ENCODE assay signal across 29 cellular contexts in genomic region chr12:118317729-118318128, GRCh38.
"Had no signal": no experiment of that assay in that cellular context is flagged by ENCODE, and none has a peak within 500 bp of the region (broad histone marks: within the 10 kb centered on the region; RNA-seq: fewer than 3 reads in every experiment).

No MANE protein-coding gene starts in this region.

- H3K4me3 Mint-ChIP-seq: stimulated activated effector memory CD8-positive, alpha-beta T cell treated with anti-CD3 and anti-CD28 coated beads, Interleukin-12 subunit alpha, Interleukin-12 subunit beta, amount 100 ng/mL, for 72 hours; stimulated activated memory B cell treated with anti-CD40 and anti-IgM and Interleukin-4, amounts not matched to agents 10 μg/mL and 1 μg/mL and 100 μg/mL, for 72 hours; stimulated activated naive B cell treated with anti-CD40 and anti-IgM and Interleukin-4, amounts not matched to agents 10 μg/mL and 1 μg/mL and 100 μg/mL, for 72 hours; stimulated activated naive CD8-positive, alpha-beta T cell treated with anti-CD3 and anti-CD28 coated beads, Interleukin-15, amount 100 ng/mL, for 72 hours; stimulated activated naive CD8-positive, alpha-beta T cell treated with anti-CD3 and anti-CD28 coated beads, Interleukin-15, Interleukin-2, amounts not matched to agents 100 ng/mL and 50 ng/mL, for 24 hours; type B pancreatic cell had no signal

- H3K27ac ChIP-seq: stomach, suprapubic skin, testis, thoracic aorta, thyroid gland, tibial artery, tibial nerve, transverse colon, upper lobe of left lung, upper lobe of right lung, uterus, vagina had no signal

- ATAC-seq: stimulated activated effector memory CD8-positive, alpha-beta T cell treated with anti-CD3 and anti-CD28 coated beads, Interleukin-12 subunit alpha, Interleukin-12 subunit beta, amount 100 ng/mL, for 72 hours; stimulated activated memory B cell treated with anti-CD40 and anti-IgM and Interleukin-4, amounts not matched to agents 10 μg/mL and 1 μg/mL and 100 μg/mL, for 72 hours; stimulated activated naive B cell treated with anti-CD40 and anti-IgM and Interleukin-4, amounts not matched to agents 10 μg/mL and 1 μg/mL and 100 μg/mL, for 72 hours; stimulated activated naive CD8-positive, alpha-beta T cell treated with anti-CD3 and anti-CD28 coated beads, Interleukin-15, amount 100 ng/mL, for 72 hours; stimulated activated naive CD8-positive, alpha-beta T cell treated with anti-CD3 and anti-CD28 coated beads, Interleukin-15, Interleukin-2, amounts not matched to agents 100 U/mL and 50 U/mL, for 24 hours; upper lobe of right lung had no signal

- H3K9me3 ChIP-seq: stomach, suprapubic skin, testis, thoracic aorta, thyroid gland, tibial artery, tibial nerve, transverse colon, upper lobe of left lung, upper lobe of right lung, uterus, vagina had no signal

- H3K4me3 ChIP-seq: stomach, suprapubic skin, testis, thoracic aorta, thyroid gland, tibial artery, tibial nerve, transverse colon, upper lobe of left lung, upper lobe of right lung, uterus, vagina had no signal

- H3K27ac Mint-ChIP-seq: stimulated activated effector memory CD8-positive, alpha-beta T cell treated with anti-CD3 and anti-CD28 coated beads, Interleukin-12 subunit alpha, Interleukin-12 subunit beta, amount 100 ng/mL, for 72 hours; stimulated activated memory B cell treated with anti-CD40 and anti-IgM and Interleukin-4, amounts not matched to agents 10 μg/mL and 1 μg/mL and 100 μg/mL, for 72 hours; stimulated activated naive B cell treated with anti-CD40 and anti-IgM and Interleukin-4, amounts not matched to agents 10 μg/mL and 1 μg/mL and 100 μg/mL, for 72 hours; stimulated activated naive CD8-positive, alpha-beta T cell treated with anti-CD3 and anti-CD28 coated beads, Interleukin-15, amount 100 ng/mL, for 72 hours; stimulated activated naive CD8-positive, alpha-beta T cell treated with anti-CD3 and anti-CD28 coated beads, Interleukin-15, Interleukin-2, amounts not matched to agents 100 ng/mL and 50 ng/mL, for 24 hours; type B pancreatic cell had no signal

- H3K27me3 Mint-ChIP-seq: stimulated activated memory B cell treated with anti-CD40 and anti-IgM and Interleukin-4, amounts not matched to agents 10 μg/mL and 1 μg/mL and 100 μg/mL, for 72 hours; stimulated activated naive B cell treated with anti-CD40 and anti-IgM and Interleukin-4, amounts not matched to agents 10 μg/mL and 1 μg/mL and 100 μg/mL, for 72 hours; stimulated activated naive CD8-positive, alpha-beta T cell treated with anti-CD3 and anti-CD28 coated beads, Interleukin-15, amount 100 ng/mL, for 72 hours; stimulated activated naive CD8-positive, alpha-beta T cell treated with anti-CD3 and anti-CD28 coated beads, Interleukin-15, Interleukin-2, amounts not matched to agents 100 ng/mL and 50 ng/mL, for 24 hours; type B pancreatic cell had no signal

- H3K36me3 ChIP-seq: stomach, suprapubic skin, thoracic aorta, thyroid gland, tibial artery, tibial nerve, transverse colon, upper lobe of left lung, upper lobe of right lung, uterus, vagina had no signal

- H3K27me3 ChIP-seq: stomach, suprapubic skin, testis, thyroid gland, tibial artery, tibial nerve, transverse colon, upper lobe of left lung, upper lobe of right lung, uterus, vagina had no signal

- DNase-seq: stimulated activated CD4-positive, alpha-beta T cell treated with anti-CD3 and anti-CD28 coated beads, Interleukin-2, amount 100 ng/mL, for 48 hours; stimulated activated CD4-positive, alpha-beta T cell treated with anti-CD3 and anti-CD28 coated beads, Interleukin-4, amount 100 ng/mL, for 1 hour; stimulated activated CD4-positive, alpha-beta T cell treated with anti-CD3 and anti-CD28 coated beads, Interleukin-4, amount 100 ng/mL, for 24 hours; stimulated activated CD4-positive, alpha-beta T cell treated with anti-CD3 and anti-CD28 coated beads, Interleukin-4, amount 100 ng/mL, for 4 hours; stimulated activated CD8-positive, alpha-beta memory T cell treated with anti-CD3 and anti-CD28 coated beads, Interleukin-4, amount 100 ng/mL, for 48 hours; stimulated activated naive B cell treated with anti-CD40 and anti-IgM and Interleukin-4, amounts not matched to agents 10 μg/mL and 1 μg/mL and 100 μg/mL, for 72 hours; stimulated activated naive CD4-positive, alpha-beta T cell; stimulated activated naive CD4-positive, alpha-beta T cell treated with Interleukin-2 at 50 U/mL for 16 hours; stimulated activated naive CD8-positive, alpha-beta T cell treated with anti-CD3 and anti-CD28 coated beads, Interleukin-15, amount 100 ng/mL, for 72 hours; stimulated activated naive CD8-positive, alpha-beta T cell treated with anti-CD3 and anti-CD28 coated beads, Interleukin-15, Interleukin-2, amounts not matched to agents 100 U/mL and 50 U/mL, for 24 hours; stomach; substantia nigra; testis; thyroid gland; tibial artery; transverse colon; trophoblast cell; upper lobe of left lung; upper lobe of right lung; uterus had no signal

- H3K9me3 Mint-ChIP-seq: stimulated activated memory B cell treated with anti-CD40 and anti-IgM and Interleukin-4, amounts not matched to agents 10 μg/mL and 1 μg/mL and 100 μg/mL, for 72 hours; stimulated activated naive B cell treated with anti-CD40 and anti-IgM and Interleukin-4, amounts not matched to agents 10 μg/mL and 1 μg/mL and 100 μg/mL, for 72 hours; stimulated activated naive CD8-positive, alpha-beta T cell treated with anti-CD3 and anti-CD28 coated beads, Interleukin-15, amount 100 ng/mL, for 72 hours had no signal

- FAIRE-seq: urothelium cell line had no signal

- H3K4me1 ChIP-seq: testis, tibial artery, uterus, vagina had no signal
